1 cellular context compared by ENCODE assay signal in genomic region chr14:36451346-36452065, GRCh38.
TF ChIP-seq lines count a peak whose summit lies in the region.

No MANE protein-coding gene starts in this region.

TF ChIP-seq in HepG2, 621 proteins besides CTCF, POLR2A, EP300 and RAD21 (continued from another document):
- TF ChIP-seq FOXP4 (CRISPR knock-in tag; IDR thresholded peaks at IDR 0.05) (no peak), XRCC5 (optimal IDR thresholded peaks at IDR 0.05; ENCODE audit: low read length) (peak; percentile 30)
